Comparison of ENCODE assay signal across 31 cellular contexts in the genomic region with DNA sequence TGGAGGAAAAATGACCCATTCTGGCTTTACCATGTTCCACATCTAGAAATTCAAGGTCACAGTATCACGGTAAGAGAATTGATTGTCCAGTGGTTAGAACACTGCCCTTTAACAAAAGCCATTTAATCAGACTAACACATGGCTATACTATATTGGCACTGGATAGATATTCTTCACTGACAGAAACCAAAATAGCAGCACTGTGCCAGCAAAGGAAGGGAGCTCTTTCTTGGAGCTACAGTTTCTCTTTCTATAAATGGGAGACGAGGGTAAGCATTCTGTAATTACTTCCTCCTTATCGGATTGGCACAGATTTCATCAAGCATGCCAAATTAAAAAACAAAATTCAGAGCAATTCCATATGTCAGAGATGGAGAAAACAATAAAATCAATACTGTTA.
DNase-seq lines count a peak whose midpoint lies in the region; ATAC-seq and TF ChIP-seq lines count a peak whose summit lies in the region.
"Had no signal": no experiment of that assay in that cellular context is flagged by ENCODE, and none has a peak within 500 bp of the region (broad histone marks: within the 10 kb centered on the region; RNA-seq: fewer than 3 reads in every experiment).

No MANE protein-coding gene starts in this region.

- H3K4me3 ChIP-seq in heart left ventricle (no peak overlapping the region), upper lobe of right lung (no peak overlapping the region), endodermal cell (ENCODE audit: low read length) (no peak overlapping the region)
- H3K4me3 ChIP-seq: colonic mucosa, MG63, SK-N-MC had no signal

- no peak overlapping the region for H3K9ac ChIP-seq in endodermal cell (ENCODE audit: extremely low read depth, low read length, poor library complexity, severe bottlenecking)
- H3K9ac ChIP-seq: KMS-11 had no signal

- no peak for DNase-seq in heart left ventricle
- no peak for DNase-seq in cardiac septum (ENCODE audit: low spot score)
- DNase-seq in RPMI8226, result peak; percentile 43
- no peak for DNase-seq in left ventricle myocardium superior
- no peak for DNase-seq in upper lobe of right lung
- no peak for DNase-seq in Ammon's horn (ENCODE audit: low spot score)
- DNase-seq in foreskin melanocyte, result no peak
- DNase-seq in endodermal cell, result no peak
- DNase-seq: ACHN; activated CD4-positive, alpha-beta T cell treated with anti-CD3 and anti-CD28 coated beads, Interleukin-2, amount 50 U/mL, for 4 hours; activated CD8-positive, alpha-beta memory T cell treated with anti-CD3 and anti-CD28 coated beads, Interleukin-2, amount 10 ng/mL, durations not matched to agents 7 days and 5 days; activated gamma-delta T cell; activated naive CD8-positive, alpha-beta T cell treated with anti-CD3 and anti-CD28 coated beads for 36 hours; activated T-cell treated with anti-CD3 and anti-CD28 coated beads, Interleukin-2, amount 50 U/mL, for 4 hours; colonic mucosa; DND-41; effector CD4-positive, alpha-beta T cell; MG63; midbrain; natural killer cell; NCI-H1436; NCI-H2107; NCI-H345; NCI-H748 treated with DMSO at 0.1 percent for 48 hours; small intestine had no signal

- H3K4me1 Mint-ChIP-seq in endodermal cell, result peaks cover 8% of the 10 kb centered on the region
- H3K4me1 Mint-ChIP-seq: activated CD8-positive, alpha-beta memory T cell treated with anti-CD3 and anti-CD28 coated beads, Interleukin-2, amount 10 ng/mL, durations not matched to agents 7 days and 5 days; activated naive CD8-positive, alpha-beta T cell treated with anti-CD3 and anti-CD28 coated beads for 36 hours had no signal

- H3K27me3 ChIP-seq in heart left ventricle (no peaks in the 10 kb centered on the region), upper lobe of right lung (no peaks in the 10 kb centered on the region), endodermal cell (ENCODE audit: control insufficient read depth, insufficient read depth, low read length, poor library complexity, severe bottlenecking) (no peaks in the 10 kb centered on the region)
- H3K27me3 ChIP-seq: colonic mucosa, MG63 had no signal

- H3K27ac Mint-ChIP-seq in endodermal cell, result no peak overlapping the region
- H3K27ac Mint-ChIP-seq: activated CD8-positive, alpha-beta memory T cell treated with anti-CD3 and anti-CD28 coated beads, Interleukin-2, amount 10 ng/mL, durations not matched to agents 7 days and 5 days; activated naive CD8-positive, alpha-beta T cell treated with anti-CD3 and anti-CD28 coated beads for 36 hours; natural killer cell; T-helper 1 cell treated with Interleukin-12 subunit alpha and Interleukin-12 subunit beta and Interleukin-4 antibody, amounts not matched to agents 30 μg/mL and 1 μg/mL, for 36 hours; type B pancreatic cell had no signal

- H3K36me3 Mint-ChIP-seq in endodermal cell (ENCODE audit: low read depth), result peaks cover 3% of the 10 kb centered on the region
- H3K36me3 Mint-ChIP-seq: activated naive CD8-positive, alpha-beta T cell treated with anti-CD3 and anti-CD28 coated beads for 36 hours; natural killer cell; type B pancreatic cell had no signal

- no peak for TF ChIP-seq CTCF in heart left ventricle (IDR thresholded peaks at IDR 0.05)
- TF ChIP-seq CTCF in upper lobe of right lung (IDR thresholded peaks at IDR 0.05), result no peak
- no peak for TF ChIP-seq CTCF in endodermal cell (conservative IDR thresholded peaks at IDR 0.05)

- TF ChIP-seq POLR2A in heart left ventricle (IDR thresholded peaks at IDR 0.05), result no peak

- H3K27me3 Mint-ChIP-seq in endodermal cell (ENCODE audit: insufficient read depth), result no peaks in the 10 kb centered on the region
- H3K27me3 Mint-ChIP-seq: activated CD8-positive, alpha-beta memory T cell treated with anti-CD3 and anti-CD28 coated beads, Interleukin-2, amount 10 ng/mL, durations not matched to agents 7 days and 5 days; activated naive CD8-positive, alpha-beta T cell treated with anti-CD3 and anti-CD28 coated beads for 36 hours; type B pancreatic cell had no signal

- H3K9me3 ChIP-seq in heart left ventricle (no peaks in the 10 kb centered on the region), upper lobe of right lung (no peaks in the 10 kb centered on the region), endodermal cell (ENCODE audit: control insufficient read depth, low read length) (no peaks in the 10 kb centered on the region)
- H3K9me3 ChIP-seq: colonic mucosa, MG63 had no signal

- H3K27ac ChIP-seq in heart left ventricle (no peak overlapping the region), upper lobe of right lung (no peak overlapping the region), endodermal cell (ENCODE audit: low read depth, low read length) (no peak overlapping the region)
- H3K27ac ChIP-seq: C4-2B, colonic mucosa, KMS-11, RWPE1, SK-N-MC had no signal

- no peaks in the 10 kb centered on the region for H3K9me3 Mint-ChIP-seq in endodermal cell
- H3K9me3 Mint-ChIP-seq: activated naive CD8-positive, alpha-beta T cell treated with anti-CD3 and anti-CD28 coated beads for 36 hours; activated T-cell treated with anti-CD3 and anti-CD28 coated beads, Interleukin-2, amount 50 U/mL, for 4 hours; natural killer cell; T-helper 1 cell treated with Interleukin-12 subunit alpha and Interleukin-12 subunit beta and Interleukin-4 antibody, amounts not matched to agents 30 μg/mL and 1 μg/mL, for 36 hours; type B pancreatic cell had no signal

- peak in 3 of 4 donors; percentile 47 to 67 (median 58) for ATAC-seq in heart left ventricle
- peak; percentile 79 for ATAC-seq in left ventricle myocardium superior
- peak; percentile 13 for ATAC-seq in upper lobe of right lung
- ATAC-seq: activated CD8-positive, alpha-beta memory T cell treated with anti-CD3 and anti-CD28 coated beads, Interleukin-2, amount 10 ng/mL, durations not matched to agents 7 days and 5 days; activated T-cell treated with anti-CD3 and anti-CD28 coated beads, Interleukin-2, amount 50 U/mL, for 4 hours; natural killer cell had no signal

- H3K36me3 ChIP-seq in heart left ventricle (no peaks in the 10 kb centered on the region), upper lobe of right lung (no peaks in the 10 kb centered on the region), endodermal cell (ENCODE audit: control insufficient read depth, insufficient read depth, low read length) (no peaks in the 10 kb centered on the region)
- H3K36me3 ChIP-seq: colonic mucosa, MG63 had no signal

- intact Hi-C loops in heart left ventricle (cut with DNase I), result loop anchor here in 2 of 10 donors (10.0 kb wide), 1 partner anchor 101 kb away; no protein-coding TSS in a partner anchor
- intact Hi-C loops in cardiac septum (cut with DNase I), result no loop called here
- intact Hi-C loops in left ventricle myocardium superior (cut with micrococcal nuclease), result no loop called here
- intact Hi-C loops in upper lobe of right lung (cut with DNase I), result no loop called here

- H3K4me1 ChIP-seq in heart left ventricle, result peaks cover 0 to 20% (median 14%) of the 10 kb centered on the region in 12 donors
- peaks cover 14% of the 10 kb centered on the region for H3K4me1 ChIP-seq in upper lobe of right lung
- H3K4me1 ChIP-seq in endodermal cell (ENCODE audit: control insufficient read depth, insufficient read depth, low read length), result no peaks in the 10 kb centered on the region
- H3K4me1 ChIP-seq: colonic mucosa had no signal

- no peak overlapping the region for H3K4me3 Mint-ChIP-seq in endodermal cell
- H3K4me3 Mint-ChIP-seq: activated CD8-positive, alpha-beta memory T cell treated with anti-CD3 and anti-CD28 coated beads, Interleukin-2, amount 10 ng/mL, durations not matched to agents 7 days and 5 days; activated naive CD8-positive, alpha-beta T cell treated with anti-CD3 and anti-CD28 coated beads for 36 hours; activated T-cell treated with anti-CD3 and anti-CD28 coated beads, Interleukin-2, amount 50 U/mL, for 4 hours; natural killer cell; T-helper 1 cell treated with Interleukin-12 subunit alpha and Interleukin-12 subunit beta and Interleukin-4 antibody, amounts not matched to agents 30 μg/mL and 1 μg/mL, for 36 hours; type B pancreatic cell had no signal

- WGBS in heart left ventricle, 4 donors, result 9 to 15% (median 14%) methylated on average over 3 of the region's 3 CpGs
- WGBS in endodermal cell (ENCODE audit: insufficient coverage in 1 of 2, insufficient read length in 1 of 2), 2 experiments, result 83 to 100% methylated on average over 1 to 3 of the region's 3 CpGs

Comparison
In these comparisons a context has a peak if more than half of its experiments do, and no peak if none do; other contexts are left out.
1. ATAC-seq: peak in every context shown above with its lines; median percentile 79 in left ventricle myocardium superior; 58 in heart left ventricle; 13 in upper lobe of right lung.